Comparison of ENCODE assay signal across 10 cellular contexts in genomic region chr15:26771917-26772587, GRCh38. TPM values are rescaled to one million over a fixed set of nuclear protein-coding genes. Genes with fewer than 3 reads are reported as not detected.
DNase-seq lines count a peak whose midpoint lies in the region; ATAC-seq and TF ChIP-seq lines count a peak whose summit lies in the region.
"Had no signal": no experiment of that assay in that cellular context is flagged by ENCODE, and none has a peak within 500 bp of the region (broad histone marks: within the 10 kb centered on the region; RNA-seq: fewer than 3 reads in every experiment).

No MANE protein-coding gene starts in this region.

- H3K27ac ChIP-seq in dorsolateral prefrontal cortex, result peak overlapping the region in 53 of 59 donors; percentile 20 to 91 (median 74)
- H3K27ac ChIP-seq in mesenchymal stem cell (ENCODE audit: low read length, poor library complexity, severe bottlenecking), result no peak overlapping the region
- no peak overlapping the region for H3K27ac ChIP-seq in upper lobe of right lung

- POLR2A ChIA-PET in activated CD8-positive, alpha-beta T cell treated with anti-CD3 and anti-CD28 coated beads for 36 hours (lab: Charles Lee), result no interaction called here

- no peak overlapping the region for H2BK5ac ChIP-seq in mesenchymal stem cell (ENCODE audit: low read depth, low read length, poor library complexity, severe bottlenecking)

- WGBS in mesenchymal stem cell, result under 1% methylated on average over 57 of the region's 60 CpGs

- H3K18ac ChIP-seq in mesenchymal stem cell (ENCODE audit: low read depth in 1 of 2, low read length in 2 of 2), result no peak overlapping the region

- no peaks in the 10 kb centered on the region for H3K36me3 Mint-ChIP-seq in activated CD8-positive, alpha-beta T cell treated with anti-CD3 and anti-CD28 coated beads for 36 hours (ENCODE audit: low read depth)

- H3K4ac ChIP-seq in mesenchymal stem cell (ENCODE audit: low read depth in 1 of 2, low read length in 2 of 2), result no peak overlapping the region

- H2AFZ ChIP-seq in mesenchymal stem cell (ENCODE audit: low read depth, low read length), result no peak overlapping the region

- peak overlapping the region; percentile 68 for H3K4me2 ChIP-seq in mesenchymal stem cell (ENCODE audit: low read length, poor library complexity, severe bottlenecking)

- H2AK5ac ChIP-seq in mesenchymal stem cell (ENCODE audit: low read length, severe bottlenecking), result no peak overlapping the region

- H3K36me3 ChIP-seq in mesenchymal stem cell (ENCODE audit: control insufficient read depth in 1 of 2, insufficient read depth in 2 of 2, low read depth in 1 of 2, low read length in 2 of 2) (no peaks in the 10 kb centered on the region), upper lobe of right lung (no peaks in the 10 kb centered on the region)

- no peak overlapping the region for H3K14ac ChIP-seq in mesenchymal stem cell (ENCODE audit: low read length in 2 of 2)

- peaks cover 40% of the 10 kb centered on the region for H3K27me3 Mint-ChIP-seq in activated CD8-positive, alpha-beta T cell treated with anti-CD3 and anti-CD28 coated beads for 36 hours

- H3K79me1 ChIP-seq in mesenchymal stem cell (replicated peaks; ENCODE audit: low read length, poor library complexity, severe bottlenecking), result no peaks in the 10 kb centered on the region

- peak; percentile 52 for ATAC-seq in upper lobe of right lung
- no peak for ATAC-seq in HG03097 (IDR thresholded peaks at IDR 0.05; ENCODE audit: low FRiP score, unreplicated experiment)
- ATAC-seq in activated CD8-positive, alpha-beta T cell treated with anti-CD3 and anti-CD28 coated beads for 36 hours, result no peak

- H2BK12ac ChIP-seq in mesenchymal stem cell (ENCODE audit: low read length in 2 of 2), result no peak overlapping the region

- CTCF ChIA-PET in activated CD8-positive, alpha-beta T cell treated with anti-CD3 and anti-CD28 coated beads for 36 hours (lab: Charles Lee), result no interaction called here

- H3K4me1 ChIP-seq in mesenchymal stem cell (ENCODE audit: control insufficient read depth, insufficient read depth, low read depth, low read length) (peaks cover 18% of the 10 kb centered on the region), upper lobe of right lung (peaks cover 8% of the 10 kb centered on the region)

- H3K27me3 ChIP-seq in dorsolateral prefrontal cortex, result peaks cover 0 to 47% (median 0%) of the 10 kb centered on the region in 45 donors
- H3K27me3 ChIP-seq in mesenchymal stem cell (ENCODE audit: control insufficient read depth in 1 of 2, insufficient read depth in 1 of 2, low read length in 2 of 2), result peaks cover 29 to 38% of the 10 kb centered on the region in 2 experiments
- H3K27me3 ChIP-seq in upper lobe of right lung, result peaks cover 53% of the 10 kb centered on the region

- no peak overlapping the region for H3K27ac Mint-ChIP-seq in activated CD8-positive, alpha-beta T cell treated with anti-CD3 and anti-CD28 coated beads for 36 hours

- H3K9me3 ChIP-seq in mesenchymal stem cell (ENCODE audit: control insufficient read depth, low read length) (no peaks in the 10 kb centered on the region), upper lobe of right lung (no peaks in the 10 kb centered on the region)

- DNase-seq in NCI-H82 (lab: John Stamatoyannopoulos, UW) (peak; percentile 74), NCI-H82 treated with DMSO at 0.1 percent for 48 hours (lab: John Stamatoyannopoulos, UW; ENCODE audit: unreplicated experiment) (no peak), dorsolateral prefrontal cortex (peak in 6 of 10 donors; percentile 36 to 73 (median 53)), mesenchymal stem cell (no peak), upper lobe of right lung (no peak), SKM-1 treated with dmso at 0.1 percent for 144 hours (lab: John Stamatoyannopoulos, UW; ENCODE audit: unreplicated experiment) (no peak)
- no peak for DNase-seq in activated CD8-positive, alpha-beta T cell treated with anti-CD3 and anti-CD28 coated beads for 36 hours
- DNase-seq: activated T-cell treated with anti-CD3 and anti-CD28 coated beads, Interleukin-2, amount 50 U/mL, for 4 hours had no signal

- H4K91ac ChIP-seq in mesenchymal stem cell (ENCODE audit: low read length), result no peak overlapping the region

- H3K9ac ChIP-seq in mesenchymal stem cell (ENCODE audit: low read length), result no peak overlapping the region

- H3K4me1 Mint-ChIP-seq in activated CD8-positive, alpha-beta T cell treated with anti-CD3 and anti-CD28 coated beads for 36 hours (ENCODE audit: low read depth), result peaks cover 2% of the 10 kb centered on the region

- H3K23ac ChIP-seq in mesenchymal stem cell (ENCODE audit: low read length in 2 of 2), result no peak overlapping the region

- H4K8ac ChIP-seq in mesenchymal stem cell (ENCODE audit: low read length), result no peak overlapping the region

- no peak overlapping the region for H2BK15ac ChIP-seq in mesenchymal stem cell (ENCODE audit: low read depth, poor library complexity, severe bottlenecking)

- intact Hi-C loops in dorsolateral prefrontal cortex (cut with DNase I) (loop anchor here (5.0 kb wide), 2 partner anchors 50 to 55 kb away; no protein-coding TSS in a partner anchor), upper lobe of right lung (cut with DNase I) (no loop called here)
- intact Hi-C loops in activated CD8-positive, alpha-beta T cell treated with anti-CD3 and anti-CD28 coated beads for 36 hours (cut with micrococcal nuclease), result no loop called here

- peaks cover 3% of the 10 kb centered on the region for H3K9me3 Mint-ChIP-seq in activated CD8-positive, alpha-beta T cell treated with anti-CD3 and anti-CD28 coated beads for 36 hours
- H3K9me3 Mint-ChIP-seq: activated T-cell treated with anti-CD3 and anti-CD28 coated beads, Interleukin-2, amount 50 U/mL, for 4 hours had no signal

- peak overlapping the region; percentile 44 to 78 (median 65) for H3K4me3 ChIP-seq in dorsolateral prefrontal cortex
- no peak overlapping the region for H3K4me3 ChIP-seq in mesenchymal stem cell (ENCODE audit: insufficient read depth in 1 of 2, low read depth in 1 of 2, low read length in 2 of 2)
- peak overlapping the region; percentile 23 for H3K4me3 ChIP-seq in upper lobe of right lung

- no peak overlapping the region for H3K4me3 Mint-ChIP-seq in activated CD8-positive, alpha-beta T cell treated with anti-CD3 and anti-CD28 coated beads for 36 hours
- H3K4me3 Mint-ChIP-seq: activated T-cell treated with anti-CD3 and anti-CD28 coated beads, Interleukin-2, amount 50 U/mL, for 4 hours had no signal

- no peak overlapping the region for H2BK120ac ChIP-seq in mesenchymal stem cell (ENCODE audit: low read depth, low read length)

- no peak for TF ChIP-seq CTCF in dorsolateral prefrontal cortex (IDR thresholded peaks at IDR 0.05 in 54 of 56, conservative IDR thresholded peaks at IDR 0.05 in 2 of 56; ENCODE audit: low read depth in 1 of 56, partially characterized antibody in 56 of 56)
- no peak for TF ChIP-seq CTCF in upper lobe of right lung (IDR thresholded peaks at IDR 0.05)
- TF ChIP-seq CTCF in activated CD8-positive, alpha-beta T cell treated with anti-CD3 and anti-CD28 coated beads for 36 hours (IDR thresholded peaks at IDR 0.05), result no peak

RNA-seq across cellular contexts. Expression of gene GABRB3, which starts 0.8 kb away (rescaled TPM):
- total RNA-seq in dorsolateral prefrontal cortex, result 100 to 1,000 TPM in 109 of 120 experiments, 10 to 100 TPM in 11; 40.9 to 241 (median 150) TPM
- 0.46 TPM for polyA plus RNA-seq in mesenchymal stem cell (2013, experiment 1 of 2)
- 0.44 TPM for polyA plus RNA-seq in mesenchymal stem cell (2013, experiment 2 of 2)
- 3.2 TPM for total RNA-seq in upper lobe of right lung
- under 1 TPM in 1 of 2 experiments, not detected in 1; 0.16 TPM for total RNA-seq in activated CD8-positive, alpha-beta T cell treated with anti-CD3 and anti-CD28 coated beads for 36 hours
- total RNA-seq: glomerular endothelial cell had no signal

Comparison
In these comparisons a context has a peak if more than half of its experiments do, and no peak if none do; other contexts are left out.
1. DNase-seq: peak in NCI-H82 (single experiment) and dorsolateral prefrontal cortex (6 of 10); none in NCI-H82 treated with DMSO at 0.1 percent for 48 hours (single experiment), mesenchymal stem cell (single experiment), upper lobe of right lung (single experiment), activated CD8-positive, alpha-beta T cell treated with anti-CD3 and anti-CD28 coated beads for 36 hours (single experiment) and SKM-1 treated with dmso at 0.1 percent for 144 hours (single experiment).
2. H3K27ac ChIP-seq: peak in dorsolateral prefrontal cortex (53 of 59); none in mesenchymal stem cell (single experiment) and upper lobe of right lung (single experiment).
3. H3K4me3 ChIP-seq: peak in dorsolateral prefrontal cortex (59 of 59) and upper lobe of right lung (single experiment); none in mesenchymal stem cell (0 of 2).
4. RNA of gene GABRB3, which starts 0.8 kb away (total RNA-seq): 40.9 to 241 TPM in dorsolateral prefrontal cortex; 3.2 TPM in upper lobe of right lung (single experiment) and 0.16 TPM in activated CD8-positive, alpha-beta T cell treated with anti-CD3 and anti-CD28 coated beads for 36 hours; every median in the first group is over 10 times any median in the second.
5. intact Hi-C loops: an anchor here in dorsolateral prefrontal cortex (5.0 kb wide); none called in upper lobe of right lung and activated CD8-positive, alpha-beta T cell treated with anti-CD3 and anti-CD28 coated beads for 36 hours.